In the genomic region with DNA sequence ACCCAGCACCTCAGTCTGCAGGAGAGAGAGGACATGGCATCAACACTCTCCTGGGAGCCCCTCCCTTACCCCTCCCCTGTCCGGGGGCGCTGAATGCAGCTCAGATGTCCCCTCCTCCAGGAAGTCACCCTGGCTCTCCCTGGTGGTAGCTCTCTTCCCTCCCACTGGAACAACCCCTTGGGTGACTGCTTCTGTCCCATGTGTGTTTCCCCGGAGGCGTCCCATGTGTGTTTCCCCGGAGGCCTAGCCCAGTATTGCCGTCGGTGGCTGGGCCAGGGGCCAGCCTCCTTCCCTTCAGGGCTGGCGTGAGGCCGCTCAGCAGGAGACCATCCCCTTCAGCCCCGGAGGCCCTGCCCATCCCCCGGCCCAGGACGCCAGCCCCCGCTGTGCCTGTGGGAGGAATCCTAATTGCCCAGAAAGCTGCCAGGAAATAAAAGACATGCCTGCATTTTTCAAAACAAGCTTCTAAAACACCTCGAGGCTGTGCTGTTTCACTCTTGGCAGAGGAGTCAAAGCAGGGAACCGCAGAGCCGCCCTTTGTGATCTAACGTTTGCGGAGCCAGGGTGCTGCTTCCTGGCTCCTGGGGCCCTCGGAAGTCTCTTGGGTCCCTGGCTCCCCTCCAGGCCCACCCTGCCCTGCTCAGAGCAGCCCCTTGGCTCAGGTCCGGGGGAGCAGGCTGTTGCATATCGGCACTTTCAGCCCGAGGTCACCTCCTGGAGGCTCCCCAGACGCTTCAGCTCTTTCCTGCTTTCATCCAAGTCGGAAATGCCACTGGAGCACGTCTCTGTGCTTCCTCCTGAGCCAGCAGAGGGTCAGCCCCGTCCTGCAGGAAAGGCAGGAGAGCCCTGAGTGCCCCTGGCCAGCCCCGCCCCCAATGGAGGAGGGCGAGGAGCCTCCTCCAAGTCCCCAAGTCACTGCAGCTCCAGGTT, we compare ENCODE assay signal across 9 cellular contexts. TPM values are rescaled to one million over a fixed set of nuclear protein-coding genes. Genes with fewer than 3 reads are reported as not detected.
DNase-seq lines count a peak whose midpoint lies in the region; ATAC-seq and TF ChIP-seq lines count a peak whose summit lies in the region.
"Had no signal": no experiment of that assay in that cellular context is flagged by ENCODE, and none has a peak within 500 bp of the region (broad histone marks: within the 10 kb centered on the region; RNA-seq: fewer than 3 reads in every experiment).

No MANE protein-coding gene starts in this region.

- H3K4me3 Mint-ChIP-seq in activated naive CD4-positive, alpha-beta T cell treated with anti-CD3 and anti-CD28 coated beads, Interleukin-2, amount 10 ng/mL, durations not matched to agents 7 days and 5 days, result peak overlapping the region; percentile 19

- peaks cover 36% of the 10 kb centered on the region for H3K4me1 Mint-ChIP-seq in activated naive CD4-positive, alpha-beta T cell treated with anti-CD3 and anti-CD28 coated beads, Interleukin-2, amount 10 ng/mL, durations not matched to agents 7 days and 5 days

- peak overlapping the region; percentile 32 for H2AFZ ChIP-seq in neuron (ENCODE audit: low read depth, low read length)

- peak overlapping the region; percentile 93 for H3K4me2 ChIP-seq in BLaER1

- H3K9me3 ChIP-seq in BLaER1, result peaks cover 11% of the 10 kb centered on the region
- H3K9me3 ChIP-seq in gastroesophageal sphincter, result peaks cover 0 to 11% (median 0%) of the 10 kb centered on the region in 3 donors
- peaks cover 3% of the 10 kb centered on the region for H3K9me3 ChIP-seq in neuron (ENCODE audit: low read length)

- H3K27ac ChIP-seq in BLaER1 (peak overlapping the region; percentile 87), gastroesophageal sphincter (peak overlapping the region in 3 of 4 donors; percentile 51 to 74 (median 65))

- H3K27me3 Mint-ChIP-seq in activated naive CD4-positive, alpha-beta T cell treated with anti-CD3 and anti-CD28 coated beads, Interleukin-2, amount 10 ng/mL, durations not matched to agents 7 days and 5 days, result peaks cover 40% of the 10 kb centered on the region

- no peaks in the 10 kb centered on the region for H3K27me3 ChIP-seq in BLaER1
- no peaks in the 10 kb centered on the region for H3K27me3 ChIP-seq in gastroesophageal sphincter
- H3K27me3 ChIP-seq in neuron (ENCODE audit: insufficient read depth, low read length), result no peaks in the 10 kb centered on the region

- peak overlapping the region; percentile 71 for H3K9ac ChIP-seq in BLaER1

- H3K36me3 ChIP-seq in BLaER1, result no peaks in the 10 kb centered on the region
- no peaks in the 10 kb centered on the region for H3K36me3 ChIP-seq in gastroesophageal sphincter
- no peaks in the 10 kb centered on the region for H3K36me3 ChIP-seq in neuron (ENCODE audit: insufficient read depth, low read length)
- H3K36me3 ChIP-seq: HAP-1 had no signal

- ATAC-seq in gastroesophageal sphincter (peak; percentile 61), HG02678 (IDR thresholded peaks at IDR 0.05; ENCODE audit: unreplicated experiment) (no peak)

- H3K4me1 ChIP-seq in BLaER1 (peaks cover 62% of the 10 kb centered on the region), gastroesophageal sphincter (peaks cover 0 to 29% (median 14%) of the 10 kb centered on the region in 3 donors), neuron (ENCODE audit: insufficient read depth, low read length) (peaks cover 9% of the 10 kb centered on the region)

- TF ChIP-seq POLR2A in gastroesophageal sphincter (IDR thresholded peaks at IDR 0.05), result no peak

- 0 to 72% methylated on average over 2 of the region's 28 CpGs for WGBS in gastroesophageal sphincter (ENCODE audit: low coverage in 1 of 2), 2 donors

- CTCF ChIA-PET in activated naive CD4-positive, alpha-beta T cell treated with anti-CD3 and anti-CD28 coated beads, Interleukin-2, amount 10 ng/mL, durations not matched to agents 7 days and 5 days (lab: Charles Lee), result interaction anchor here (0.6 to 1.8 kb wide), 4 partner anchors 11 to 67 kb away, joined by 3 to 6 read pairs (median 4); no protein-coding TSS in a partner anchor

- H3K4me3 ChIP-seq in BLaER1 (peak overlapping the region; percentile 47), gastroesophageal sphincter (peak overlapping the region in 1 of 2 donors; percentile 45), neuron (ENCODE audit: low read length) (no peak overlapping the region)
- H3K4me3 ChIP-seq: HAP-1 had no signal

- no peak for TF ChIP-seq EP300 in gastroesophageal sphincter (IDR thresholded peaks at IDR 0.05)

- H3K36me3 Mint-ChIP-seq in activated naive CD4-positive, alpha-beta T cell treated with anti-CD3 and anti-CD28 coated beads, Interleukin-2, amount 10 ng/mL, durations not matched to agents 7 days and 5 days, result peaks cover 4% of the 10 kb centered on the region

- H3K27ac Mint-ChIP-seq in activated naive CD4-positive, alpha-beta T cell treated with anti-CD3 and anti-CD28 coated beads, Interleukin-2, amount 10 ng/mL, durations not matched to agents 7 days and 5 days, result peak overlapping the region; percentile 90

- peak; percentile 46 for DNase-seq in LHCN-M2 (ENCODE audit: low read depth)
- peak; percentile 75 for DNase-seq in activated naive CD4-positive, alpha-beta T cell treated with anti-CD3 and anti-CD28 coated beads, Interleukin-2, amount 10 ng/mL, durations not matched to agents 7 days and 5 days
- no peak for DNase-seq in NCI-H187 (lab: John Stamatoyannopoulos, UW)
- no peak for DNase-seq in NCI-H128 (lab: John Stamatoyannopoulos, UW; ENCODE audit: unreplicated experiment)

- peaks cover 12% of the 10 kb centered on the region for H3K9me3 Mint-ChIP-seq in activated naive CD4-positive, alpha-beta T cell treated with anti-CD3 and anti-CD28 coated beads, Interleukin-2, amount 10 ng/mL, durations not matched to agents 7 days and 5 days

- no peaks in the 10 kb centered on the region for H4K20me1 ChIP-seq in BLaER1

- TF ChIP-seq CTCF in gastroesophageal sphincter (IDR thresholded peaks at IDR 0.05), result no peak

RNA-seq across cellular contexts. Expression of a gene that starts 11.4 kb away (rescaled TPM):
- total RNA-seq in LHCN-M2 (2014; rRNA removed) (35.5 and 53.1 TPM in 2 replicates), gastroesophageal sphincter (10 to 100 TPM in 2 of 4 donors, 1 to 10 TPM in 2; 8.3 to 29.9 (median 14.6) TPM)
- polyA plus RNA-seq in LHCN-M2 (2012), result 6.3 TPM

Comparison
In these comparisons a context has a peak if more than half of its experiments do, and no peak if none do; other contexts are left out.
1. DNase-seq: peak in LHCN-M2 (single experiment) and activated naive CD4-positive, alpha-beta T cell treated with anti-CD3 and anti-CD28 coated beads, Interleukin-2, amount 10 ng/mL, durations not matched to agents 7 days and 5 days (single experiment); none in NCI-H187 (0 of 2) and NCI-H128 (single experiment).